23 cellular contexts compared by ENCODE assay signal in genomic region chr1:107835151-107835670, GRCh38.
"Had no signal": no experiment of that assay in that cellular context is flagged by ENCODE, and none has a peak within 500 bp of the region (broad histone marks: within the 10 kb centered on the region; RNA-seq: fewer than 3 reads in every experiment).

No MANE protein-coding gene starts in this region.

- H3K4me3 ChIP-seq: esophagus muscularis mucosa, gastroesophageal sphincter, heart right ventricle, mucosa of descending colon, spleen, tibial nerve, uterus had no signal

- H3K9ac ChIP-seq: parathyroid adenoma had no signal

- ATAC-seq: activated T-helper 17 cell treated with anti-CD3 and anti-CD28 coated beads, Interleukin-2, amount 50 U/mL, for 72 hours; gastroesophageal sphincter; mucosa of descending colon; naive thymus-derived CD8-positive, alpha-beta T cell had no signal

- H3K27me3 Mint-ChIP-seq: activated naive CD8-positive, alpha-beta T cell treated with anti-CD3 and anti-CD28 coated beads for 36 hours; activated T-helper 17 cell treated with anti-CD3 and anti-CD28 coated beads, Interleukin-2, amount 50 U/mL, for 72 hours; memory B cell; naive thymus-derived CD8-positive, alpha-beta T cell had no signal

- H3K9me3 ChIP-seq: mucosa of descending colon, uterus had no signal

- H3K27me3 ChIP-seq: heart right ventricle, spleen, tibial nerve, uterus had no signal

- H2AFZ ChIP-seq: parathyroid adenoma had no signal

- H3K79me2 ChIP-seq: parathyroid adenoma had no signal

- H3K27ac Mint-ChIP-seq: activated naive CD8-positive, alpha-beta T cell treated with anti-CD3 and anti-CD28 coated beads for 36 hours; activated T-helper 17 cell treated with anti-CD3 and anti-CD28 coated beads, Interleukin-2, amount 50 U/mL, for 72 hours; memory B cell; T-helper 2 cell treated with Interferon-gamma antibody and Interleukin-4, amounts not matched to agents 5 μg/mL and 100 μg/mL, for 36 hours had no signal

- H3K4me1 ChIP-seq: gastroesophageal sphincter, parathyroid adenoma, tibial nerve, uterus had no signal

- H3K4me3 Mint-ChIP-seq: activated naive CD8-positive, alpha-beta T cell treated with anti-CD3 and anti-CD28 coated beads for 36 hours; activated T-helper 17 cell treated with anti-CD3 and anti-CD28 coated beads, Interleukin-2, amount 50 U/mL, for 72 hours; memory B cell; T-helper 2 cell treated with Interferon-gamma antibody and Interleukin-4, amounts not matched to agents 5 μg/mL and 100 μg/mL, for 36 hours had no signal

- H3K9me3 Mint-ChIP-seq: activated T-helper 17 cell treated with anti-CD3 and anti-CD28 coated beads, Interleukin-2, amount 50 U/mL, for 72 hours had no signal

- DNase-seq: activated CD4-positive, alpha-beta T cell treated with anti-CD3 and anti-CD28 coated beads, Interleukin-2, amount 50 U/mL, for 4 hours; activated naive CD4-positive, alpha-beta T cell; activated naive CD8-positive, alpha-beta T cell treated with anti-CD3 and anti-CD28 coated beads for 36 hours; activated T-cell treated with anti-CD3 and anti-CD28 coated beads for 4 hours; amniotic stem cell; dermis blood vessel endothelial cell; effector memory CD4-positive, alpha-beta T cell; heart right ventricle; mucosa of descending colon; naive thymus-derived CD8-positive, alpha-beta T cell; spleen; stimulated activated CD4-positive, alpha-beta T cell treated with anti-CD3 and anti-CD28 coated beads, Interleukin-4, amount 100 ng/mL, for 4 hours; stimulated activated naive CD4-positive, alpha-beta T cell treated with Interleukin-2 at 50 U/mL for 16 hours; uterus had no signal

- H3K36me3 ChIP-seq: esophagus muscularis mucosa, gastroesophageal sphincter, heart right ventricle, spleen, tibial nerve, uterus had no signal

- H3K27ac ChIP-seq: esophagus muscularis mucosa, gastroesophageal sphincter, parathyroid adenoma, tibial nerve, uterus had no signal

- FAIRE-seq: endothelial cell of umbilical vein, TTC549 had no signal
